In genomic region chr1:180197231-180197630, GRCh38 we compare ENCODE assay signal across 20 cellular contexts. TPM values are rescaled to one million over a fixed set of nuclear protein-coding genes. Genes with fewer than 3 reads are reported as not detected.
"Had no signal": no experiment of that assay in that cellular context is flagged by ENCODE, and none has a peak within 500 bp of the region (broad histone marks: within the 10 kb centered on the region; RNA-seq: fewer than 3 reads in every experiment).

No MANE protein-coding gene starts in this region.

- H3K4me2 ChIP-seq: SK-N-SH had no signal

- DNase-seq: Karpas-422, KG1, MM.1S, NCI-H1092 treated with DMSO at 0.1 percent for 48 hours, NCI-H1436, NCI-H187, NCI-H2029, NCI-H2081 treated with DMSO at 0.1 percent for 48 hours, NCI-H2171, NCI-H226, NCI-H446, NCI-H510A, NCI-H524 treated with DMSO at 0.1 percent for 48 hours, NCI-H69, NCI-H774, SHP77, SK-N-SH, SW 1271, T-cell had no signal

- H3K9ac ChIP-seq: SK-N-SH had no signal

- H3K27ac Mint-ChIP-seq: T-cell had no signal

- H3K9me3 ChIP-seq: SK-N-SH had no signal

- H3K4me3 Mint-ChIP-seq: T-cell had no signal

- H3K27me3 Mint-ChIP-seq: T-cell had no signal

- ATAC-seq: T-cell had no signal

- H3K9me3 Mint-ChIP-seq: T-cell had no signal

- H3K27ac ChIP-seq: RWPE1 had no signal

RNA-seq across cellular contexts. Expression of gene LHX4, which starts 32.8 kb away (rescaled TPM):
- polyA plus RNA-seq: SK-N-SH had no signal
